Comparison of ENCODE assay signal across 8 cellular contexts in the genomic region with DNA sequence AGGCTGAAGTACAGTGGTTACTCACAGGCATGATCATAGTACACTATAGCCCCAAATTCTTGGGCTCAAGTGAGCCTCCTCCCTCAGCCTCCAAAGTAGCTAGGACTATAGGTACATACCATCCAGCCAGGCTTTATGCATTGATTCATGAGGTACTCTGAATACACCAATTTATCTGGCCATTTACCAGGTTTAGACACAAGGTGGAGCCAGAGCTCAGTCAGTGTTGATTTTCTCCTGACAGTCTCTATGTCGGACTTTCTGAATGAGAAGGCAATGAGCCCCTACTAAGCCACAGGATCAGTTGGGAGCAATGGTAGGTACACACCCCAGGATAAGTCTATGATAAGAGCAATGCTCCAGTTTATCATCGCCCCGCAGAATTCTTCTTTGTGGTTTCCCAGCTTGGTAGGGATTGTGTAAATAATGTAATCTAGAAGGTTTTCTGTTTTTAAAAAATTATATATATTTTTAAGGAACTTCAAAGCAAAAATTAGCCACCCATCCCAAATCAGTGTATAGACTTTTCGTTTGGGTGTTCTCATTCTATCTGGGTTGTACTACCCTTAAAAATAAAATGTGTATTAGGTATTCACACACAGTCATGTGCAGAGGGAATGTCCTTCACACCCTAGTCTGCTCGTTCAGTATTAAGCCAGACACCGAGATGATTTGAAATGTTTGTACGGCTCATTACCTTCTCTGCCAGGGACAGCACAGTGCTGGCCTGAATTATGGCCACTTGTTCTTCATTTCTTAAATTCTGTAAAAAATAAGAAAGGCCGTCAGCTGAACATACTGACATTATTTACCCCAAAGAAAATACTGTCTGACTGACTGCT.
DNase-seq lines count a peak whose midpoint lies in the region; ATAC-seq and TF ChIP-seq lines count a peak whose summit lies in the region.

No MANE protein-coding gene starts in this region.

- H4K20me1 ChIP-seq in GM23338 (replicated peaks; ENCODE audit: insufficient read depth) (no peaks in the 10 kb centered on the region), Karpas-422 (ENCODE audit: insufficient read depth, low read depth, low read length) (no peaks in the 10 kb centered on the region), PC-3 (ENCODE audit: low read length) (no peaks in the 10 kb centered on the region)

- H3K9me3 ChIP-seq in Karpas-422 (ENCODE audit: low read length) = no peaks in the 10 kb centered on the region
- H3K9me3 ChIP-seq in PC-3 (ENCODE audit: low read length) = no peaks in the 10 kb centered on the region
- H3K9me3 ChIP-seq in neutrophil = no peaks in the 10 kb centered on the region

- no peak overlapping the region for H3K4me3 Mint-ChIP-seq in GM23338

- peaks cover 8% of the 10 kb centered on the region; the same call in 2 of the 3 replicates for H3K4me1 Mint-ChIP-seq in GM23338

- H3K9me2 ChIP-seq in GM23338 (ENCODE audit: insufficient read depth) (no peaks in the 10 kb centered on the region), Karpas-422 (replicated peaks; ENCODE audit: insufficient read depth, low read length) (no peaks in the 10 kb centered on the region), PC-3 (replicated peaks; ENCODE audit: low read length) (no peaks in the 10 kb centered on the region)

- TF ChIP-seq CTCF in GM23338 (conservative IDR thresholded peaks at IDR 0.05; ENCODE audit: low read depth in 2 of 2) (peak; percentile 84 to 98), PC-3 (conservative IDR thresholded peaks at IDR 0.05; ENCODE audit: low read depth, low read length) (peak; percentile 95), fibroblast of the aortic adventitia (IDR thresholded peaks at IDR 0.05; ENCODE audit: insufficient read depth, low read length) (peak; percentile 86), neutrophil (IDR thresholded peaks at IDR 0.05) (peak; percentile 62)

- H3K9me3 Mint-ChIP-seq in GM23338 = no peaks in the 10 kb centered on the region

- H2AFZ ChIP-seq in GM23338 (no peak overlapping the region), Karpas-422 (ENCODE audit: low read length) (no peak overlapping the region), PC-3 (ENCODE audit: low read length) (no peak overlapping the region)

- BruUV-seq in PC-3 (replicated peaks; lab: Mats Ljungman, UMichigan) = no TSS peak

- ATAC-seq in GM23338 (peak; percentile 96), PC-3 (peak; percentile 96)

- no peaks in the 10 kb centered on the region for H3K79me2 ChIP-seq in GM23338 (replicated peaks; ENCODE audit: insufficient read depth)
- no peaks in the 10 kb centered on the region for H3K79me2 ChIP-seq in Karpas-422 (ENCODE audit: low read length)
- no peaks in the 10 kb centered on the region for H3K79me2 ChIP-seq in PC-3 (ENCODE audit: low read length)

- H3K4me2 ChIP-seq in GM23338 (no peak overlapping the region), Karpas-422 (ENCODE audit: low read depth, low read length, poor library complexity, severe bottlenecking) (no peak overlapping the region), PC-3 (ENCODE audit: low read length) (no peak overlapping the region)

- H3K36me3 ChIP-seq in GM23338 (ENCODE audit: insufficient read depth) = no peaks in the 10 kb centered on the region
- peaks cover 36% of the 10 kb centered on the region for H3K36me3 ChIP-seq in Karpas-422 (ENCODE audit: insufficient read depth, low read length)
- H3K36me3 ChIP-seq in PC-3 (ENCODE audit: low read depth, low read length) = no peaks in the 10 kb centered on the region
- no peaks in the 10 kb centered on the region for H3K36me3 ChIP-seq in neutrophil

- H3K36me3 Mint-ChIP-seq in GM23338 (ENCODE audit: low read depth) = peaks cover 11% of the 10 kb centered on the region; the same call in 2 of the 3 replicates

- H3K4me1 ChIP-seq in GM23338 (ENCODE audit: insufficient read depth) (peaks cover 6% of the 10 kb centered on the region), Karpas-422 (ENCODE audit: low read length) (peaks cover 22% of the 10 kb centered on the region), PC-3 (ENCODE audit: insufficient read depth, low read length) (no peaks in the 10 kb centered on the region), neutrophil (ENCODE audit: control insufficient read depth in 1 of 2, insufficient read depth in 1 of 2, low read depth in 1 of 2, low read length in 1 of 2) (no peaks in the 10 kb centered on the region)

- CTCF ChIA-PET in PC-3 (lab: Charles Lee) = interaction anchor here (1.1 to 1.8 kb wide), 4 partner anchors 52 to 230 kb away, joined by 3 to 14 read pairs (median 6); no protein-coding TSS in a partner anchor

- H3K9ac ChIP-seq in Karpas-422 (ENCODE audit: low read length) (no peak overlapping the region), PC-3 (ENCODE audit: low read length) (no peak overlapping the region)

- H3K27ac ChIP-seq in GM23338 (ENCODE audit: low read depth) = no peak overlapping the region
- no peak overlapping the region for H3K27ac ChIP-seq in Karpas-422 (ENCODE audit: low read length)
- H3K27ac ChIP-seq in PC-3 (ENCODE audit: low read length) = no peak overlapping the region
- H3K27ac ChIP-seq in neutrophil = no peak overlapping the region

- intact Hi-C loops in PC-3 (cut with micrococcal nuclease) = loop anchor here (1.0 to 5.0 kb wide), 4 partner anchors 47 to 307 kb away; no protein-coding TSS in a partner anchor

- POLR2A ChIA-PET in PC-3 (lab: Charles Lee; ENCODE audit: unreplicated experiment) = interaction anchor here (0.6 kb wide), 1 partner anchor 124 kb away, joined by 4 read pairs; no protein-coding TSS in a partner anchor

- H3K27me3 Mint-ChIP-seq in GM23338 (ENCODE audit: insufficient read depth, low read depth, poor library complexity) = no peaks in the 10 kb centered on the region

- H3F3A ChIP-seq in GM23338 (replicated peaks; ENCODE audit: low read depth) = no peaks in the 10 kb centered on the region
- H3F3A ChIP-seq in PC-3 (ENCODE audit: low read length, unreplicated experiment) = no peaks in the 10 kb centered on the region

- DNase-seq in GM04504 (ENCODE audit: low read depth) (peak; percentile 21), GM23338 (ENCODE audit: low spot score) (peak; percentile 93), Karpas-422 (peak; percentile 93), PC-3 (peak; percentile 97), activated T-helper 1 cell treated with Interleukin-2 at 50 U/mL for 16 hours (ENCODE audit: low read depth) (peak; percentile 6), fibroblast of the aortic adventitia (ENCODE audit: low read depth) (peak; percentile 71), ureter (ENCODE audit: low spot score) (peak; percentile 72)

- H3K27ac Mint-ChIP-seq in GM23338 = no peak overlapping the region

- no peak overlapping the region for H3K4me3 ChIP-seq in GM23338
- no peak overlapping the region for H3K4me3 ChIP-seq in Karpas-422 (ENCODE audit: low read length)
- no peak overlapping the region for H3K4me3 ChIP-seq in PC-3 (ENCODE audit: low read length)
- H3K4me3 ChIP-seq in fibroblast of the aortic adventitia (ENCODE audit: low read depth, low read length) = no peak overlapping the region
- H3K4me3 ChIP-seq in neutrophil (ENCODE audit: low read depth in 1 of 2, low read length in 1 of 2) = no peak overlapping the region

- no peaks in the 10 kb centered on the region for H3K27me3 ChIP-seq in GM23338 (ENCODE audit: insufficient read depth)
- no peaks in the 10 kb centered on the region for H3K27me3 ChIP-seq in Karpas-422 (ENCODE audit: low read length)
- no peaks in the 10 kb centered on the region for H3K27me3 ChIP-seq in PC-3 (ENCODE audit: low read length)
- no peaks in the 10 kb centered on the region for H3K27me3 ChIP-seq in neutrophil

TF ChIP-seq in GM23338, 12 proteins besides CTCF, POLR2A, EP300 and RAD21:
- TF ChIP-seq EZH2phosphoT487 (IDR thresholded peaks at IDR 0.05; ENCODE audit: unreplicated experiment) (no peak), ETS1 (IDR thresholded peaks at IDR 0.05) (no peak), STAT1 (IDR thresholded peaks at IDR 0.05; ENCODE audit: unreplicated experiment) (no peak)
TF ChIP-seq in GM23338: peak in this region for 0.

Comparison
In these comparisons a context has a peak if more than half of its experiments do, and no peak if none do; other contexts are left out.
1. DNase-seq: peak in every context shown above with its lines; median percentile 97 in PC-3; 93 in GM23338; 93 in Karpas-422; 72 in ureter; 71 in fibroblast of the aortic adventitia; 21 in GM04504; 6 in activated T-helper 1 cell treated with Interleukin-2 at 50 U/mL for 16 hours.